In genomic region chr22:29768052-29768680, GRCh38 we compare ENCODE assay signal across 8 cellular contexts. TPM values are rescaled to one million over a fixed set of nuclear protein-coding genes. Genes with fewer than 3 reads are reported as not detected.
A peak's percentile ranks its signal among the peaks of the same experiment; 100 is the strongest.
DNase-seq lines count a peak whose midpoint lies in the region; ATAC-seq and TF ChIP-seq lines count a peak whose summit lies in the region.

No MANE protein-coding gene starts in this region.

- H3K4me3 ChIP-seq in HL-60 (replicated peaks; ENCODE audit: insufficient read depth, low read length): peak overlapping the region; percentile 98
- peak overlapping the region; percentile 91 for H3K4me3 ChIP-seq in iPS-11a (ENCODE audit: low read depth, low read length)

- ATAC-seq in activated T-helper 17 cell treated with anti-CD3 and anti-CD28 coated beads, Interleukin-2, amount 50 U/mL, for 72 hours (replicated peaks): no peak
- ATAC-seq in stimulated activated memory B cell treated with anti-CD40 and anti-IgM and Interleukin-4, amounts not matched to agents 10 μg/mL and 1 μg/mL and 100 μg/mL, for 72 hours: no peak
- ATAC-seq in GM21786 (IDR thresholded peaks at IDR 0.05; ENCODE audit: unreplicated experiment): no peak
- no peak for ATAC-seq in GM18505 (IDR thresholded peaks at IDR 0.05; ENCODE audit: unreplicated experiment)
- no peak for ATAC-seq in HG03159 (IDR thresholded peaks at IDR 0.05; ENCODE audit: unreplicated experiment)

- no peaks in the 10 kb centered on the region for H3K27me3 Mint-ChIP-seq in activated T-helper 17 cell treated with anti-CD3 and anti-CD28 coated beads, Interleukin-2, amount 50 U/mL, for 72 hours
- no peaks in the 10 kb centered on the region for H3K27me3 Mint-ChIP-seq in stimulated activated memory B cell treated with anti-CD40 and anti-IgM and Interleukin-4, amounts not matched to agents 10 μg/mL and 1 μg/mL and 100 μg/mL, for 72 hours

- H3K9me3 Mint-ChIP-seq in activated T-helper 17 cell treated with anti-CD3 and anti-CD28 coated beads, Interleukin-2, amount 50 U/mL, for 72 hours: no peaks in the 10 kb centered on the region
- no peaks in the 10 kb centered on the region for H3K9me3 Mint-ChIP-seq in stimulated activated memory B cell treated with anti-CD40 and anti-IgM and Interleukin-4, amounts not matched to agents 10 μg/mL and 1 μg/mL and 100 μg/mL, for 72 hours

- no peak for TF ChIP-seq CTCF in HL-60 (IDR thresholded peaks at IDR 0.05; ENCODE audit: insufficient read depth, low read length)

- peak overlapping the region; percentile 100 for H3K4me3 Mint-ChIP-seq in activated T-helper 17 cell treated with anti-CD3 and anti-CD28 coated beads, Interleukin-2, amount 50 U/mL, for 72 hours
- peak overlapping the region; percentile 99 for H3K4me3 Mint-ChIP-seq in stimulated activated memory B cell treated with anti-CD40 and anti-IgM and Interleukin-4, amounts not matched to agents 10 μg/mL and 1 μg/mL and 100 μg/mL, for 72 hours

- peaks cover 20% of the 10 kb centered on the region for H3K4me1 Mint-ChIP-seq in activated T-helper 17 cell treated with anti-CD3 and anti-CD28 coated beads, Interleukin-2, amount 50 U/mL, for 72 hours
- peaks cover 38% of the 10 kb centered on the region for H3K4me1 Mint-ChIP-seq in stimulated activated memory B cell treated with anti-CD40 and anti-IgM and Interleukin-4, amounts not matched to agents 10 μg/mL and 1 μg/mL and 100 μg/mL, for 72 hours

- DNase-seq in HL-60 (ENCODE audit: low read depth in 1 of 2, low spot score in 1 of 2) (no peak), SIG-M5 (lab: John Stamatoyannopoulos, UW) (no peak)

- peak overlapping the region; percentile 75 for H3K27ac ChIP-seq in HL-60 (replicated peaks)

- no peaks in the 10 kb centered on the region for H3K27me3 ChIP-seq in HL-60 (ENCODE audit: insufficient read depth, poor library complexity, severe bottlenecking)

- peaks cover 42% of the 10 kb centered on the region for H3K36me3 Mint-ChIP-seq in activated T-helper 17 cell treated with anti-CD3 and anti-CD28 coated beads, Interleukin-2, amount 50 U/mL, for 72 hours (ENCODE audit: low read depth)
- H3K36me3 Mint-ChIP-seq in stimulated activated memory B cell treated with anti-CD40 and anti-IgM and Interleukin-4, amounts not matched to agents 10 μg/mL and 1 μg/mL and 100 μg/mL, for 72 hours: peaks cover 31% of the 10 kb centered on the region

- H3K27ac Mint-ChIP-seq in activated T-helper 17 cell treated with anti-CD3 and anti-CD28 coated beads, Interleukin-2, amount 50 U/mL, for 72 hours: peak overlapping the region; percentile 100
- peak overlapping the region; percentile 95 for H3K27ac Mint-ChIP-seq in stimulated activated memory B cell treated with anti-CD40 and anti-IgM and Interleukin-4, amounts not matched to agents 10 μg/mL and 1 μg/mL and 100 μg/mL, for 72 hours

- no peak for TF ChIP-seq POLR2A in GM18505 (IDR thresholded peaks at IDR 0.05; ENCODE audit: borderline replicate concordance, extremely low read depth, insufficient read depth, insufficient read length)

RNA-seq across cellular contexts. Expression of gene UQCR10, which starts 1.0 kb away (rescaled TPM):
- 100 to 1,000 TPM in 1 of 2 donors, 10 to 100 TPM in 1; 62.8 to 106 TPM for total RNA-seq in activated T-helper 17 cell treated with anti-CD3 and anti-CD28 coated beads, Interleukin-2, amount 50 U/mL, for 72 hours

RNA-seq across cellular contexts. Expression of gene ZMAT5, which starts 1.4 kb away (rescaled TPM):
- 10 to 100 TPM; 17.8 to 29.7 TPM for total RNA-seq in activated T-helper 17 cell treated with anti-CD3 and anti-CD28 coated beads, Interleukin-2, amount 50 U/mL, for 72 hours

RNA-seq across cellular contexts. Expression of gene CABP7, which starts 48.4 kb away (rescaled TPM):
- under 1 TPM in 1 of 2 donors, not detected in 1; 0.09 TPM for total RNA-seq in activated T-helper 17 cell treated with anti-CD3 and anti-CD28 coated beads, Interleukin-2, amount 50 U/mL, for 72 hours
